Comparison of ENCODE assay signal across 10 cellular contexts in genomic region chr17:49789278-49789578, GRCh38. TPM values are rescaled to one million over a fixed set of nuclear protein-coding genes. Genes with fewer than 3 reads are reported as not detected.
A peak's percentile ranks its signal among the peaks of the same experiment; 100 is the strongest.
DNase-seq lines count a peak whose midpoint lies in the region; ATAC-seq and TF ChIP-seq lines count a peak whose summit lies in the region.
"Had no signal": no experiment of that assay in that cellular context is flagged by ENCODE, and none has a peak within 500 bp of the region (broad histone marks: within the 10 kb centered on the region; RNA-seq: fewer than 3 reads in every experiment).

No MANE protein-coding gene starts in this region.

- H3K4me3 Mint-ChIP-seq in GM23338: peak overlapping the region; percentile 84
- H3K4me3 Mint-ChIP-seq in glutamatergic neuron (ENCODE audit: unreplicated experiment): peak overlapping the region; percentile 84

- H3K27ac Mint-ChIP-seq in GM23338 (peak overlapping the region; percentile 96), glutamatergic neuron (ENCODE audit: unreplicated experiment) (no peak overlapping the region)

- no peak overlapping the region for H2AFZ ChIP-seq in GM23338

- peaks cover 5% of the 10 kb centered on the region for H3K9me3 ChIP-seq in WERI-Rb-1 (ENCODE audit: severe bottlenecking)

- H3K27ac ChIP-seq in GM23338 (ENCODE audit: low read depth): no peak overlapping the region
- no peak overlapping the region for H3K27ac ChIP-seq in WERI-Rb-1

- H3K9me2 ChIP-seq in GM23338 (ENCODE audit: insufficient read depth): no peaks in the 10 kb centered on the region

- no peaks in the 10 kb centered on the region for H3F3A ChIP-seq in GM23338 (replicated peaks; ENCODE audit: low read depth)

- ATAC-seq in GM23338 (no peak), GM18502 (IDR thresholded peaks at IDR 0.05; ENCODE audit: poor library complexity, unreplicated experiment) (no peak), HG03039 (IDR thresholded peaks at IDR 0.05; ENCODE audit: unreplicated experiment) (no peak)

- H3K79me2 ChIP-seq in GM23338 (replicated peaks; ENCODE audit: insufficient read depth): peaks cover 50% of the 10 kb centered on the region

- H3K4me2 ChIP-seq in GM23338: peak overlapping the region; percentile 92

- peaks cover 19% of the 10 kb centered on the region for H3K4me1 Mint-ChIP-seq in GM23338
- peaks cover 25% of the 10 kb centered on the region for H3K4me1 Mint-ChIP-seq in glutamatergic neuron (ENCODE audit: low read depth, unreplicated experiment)

- peaks cover 10% of the 10 kb centered on the region for H3K27me3 Mint-ChIP-seq in GM23338 (ENCODE audit: insufficient read depth, low read depth, poor library complexity)
- peaks cover under 1% of the 10 kb centered on the region for H3K27me3 Mint-ChIP-seq in glutamatergic neuron (ENCODE audit: unreplicated experiment)

- H3K4me1 ChIP-seq in GM23338 (ENCODE audit: insufficient read depth): peaks cover 10% of the 10 kb centered on the region

- peaks cover 26% of the 10 kb centered on the region for H4K20me1 ChIP-seq in GM23338 (replicated peaks; ENCODE audit: insufficient read depth)

- TF ChIP-seq CTCF in GM23338 (conservative IDR thresholded peaks at IDR 0.05; ENCODE audit: low read depth in 2 of 2): no peak
- TF ChIP-seq CTCF in WERI-Rb-1 (IDR thresholded peaks at IDR 0.05; ENCODE audit: low read depth, low read length): no peak
- TF ChIP-seq CTCF in glutamatergic neuron (IDR thresholded peaks at IDR 0.05; ENCODE audit: partially characterized antibody, unreplicated experiment): no peak

- DNase-seq in GM23338 (ENCODE audit: low spot score) (no peak), WERI-Rb-1 (no peak), glutamatergic neuron (no peak), skeletal muscle cell (ENCODE audit: low read depth) (no peak), NCI-H748 (lab: John Stamatoyannopoulos, UW; ENCODE audit: unreplicated experiment) (no peak), NCI-H2227 (lab: John Stamatoyannopoulos, UW; ENCODE audit: unreplicated experiment) (no peak)

- H3K4me3 ChIP-seq in GM23338 (peak overlapping the region; percentile 58), WERI-Rb-1 (ENCODE audit: low read depth, low read length) (peak overlapping the region; percentile 45), skeletal muscle cell (ENCODE audit: low read depth, low read length) (peak overlapping the region; percentile 55)

- H3K9me3 Mint-ChIP-seq in GM23338: no peaks in the 10 kb centered on the region; the same call in 2 of the 3 replicates
- H3K9me3 Mint-ChIP-seq in glutamatergic neuron (ENCODE audit: unreplicated experiment): peaks cover 2% of the 10 kb centered on the region

- H3K36me3 Mint-ChIP-seq in GM23338 (ENCODE audit: low read depth) (peaks cover 41% of the 10 kb centered on the region), glutamatergic neuron (ENCODE audit: unreplicated experiment) (no peaks in the 10 kb centered on the region)

- H3K36me3 ChIP-seq in GM23338 (ENCODE audit: insufficient read depth) (peaks cover 14% of the 10 kb centered on the region; the same call in 1 of the 2 replicates), WERI-Rb-1 (peaks cover 53% of the 10 kb centered on the region)

- peaks cover 19% of the 10 kb centered on the region; the same call in 1 of the 2 replicates for H3K27me3 ChIP-seq in GM23338 (ENCODE audit: insufficient read depth)
- H3K27me3 ChIP-seq in WERI-Rb-1 (ENCODE audit: insufficient read depth, low read depth, severe bottlenecking): no peaks in the 10 kb centered on the region

TF ChIP-seq in GM23338, 12 proteins besides CTCF, POLR2A, EP300 and RAD21 (continues in another document):
- TF ChIP-seq ZNF462 (CRISPR knock-in tag; IDR thresholded peaks at IDR 0.05) (no peak), EZH2phosphoT487 (IDR thresholded peaks at IDR 0.05; ENCODE audit: unreplicated experiment) (no peak), ZNF114 (CRISPR knock-in tag; IDR thresholded peaks at IDR 0.05) (no peak), STAT1 (IDR thresholded peaks at IDR 0.05; ENCODE audit: unreplicated experiment) (no peak), EZH2 (IDR thresholded peaks at IDR 0.05; ENCODE audit: low read depth, unreplicated experiment) (no peak), CREB1 (CRISPR knock-in tag; IDR thresholded peaks at IDR 0.05; ENCODE audit: low read depth) (no peak), POLR2AphosphoS5 (IDR thresholded peaks at IDR 0.05; ENCODE audit: low read depth) (no peak), NANOG (IDR thresholded peaks at IDR 0.05; ENCODE audit: borderline replicate concordance) (no peak), ZNF331 (CRISPR knock-in tag; IDR thresholded peaks at IDR 0.05; ENCODE audit: low read depth) (no peak)

RNA-seq across cellular contexts. Expression of gene KAT7, which starts 0.7 kb away (rescaled TPM):
- total RNA-seq in GM23338 (2014; rRNA removed; shearing (Covaris generic)): 187 and 226 TPM in 2 replicates
- 30.5 and 31.0 TPM in 2 replicates for polyA plus RNA-seq in GM23338 (2016; fragmentation: Nextera tagmentation; extraction: Ambion mirVana)
- total RNA-seq in glutamatergic neuron (ENCODE audit: unreplicated experiment): 65.7 TPM

RNA-seq across cellular contexts. Expression of gene FAM117A, which starts 25.3 kb away (rescaled TPM):
- 21.4 and 46.4 TPM in 2 replicates for total RNA-seq in GM23338 (2014; rRNA removed; shearing (Covaris generic))
- polyA plus RNA-seq in GM23338 (2016; fragmentation: Nextera tagmentation; extraction: Ambion mirVana): 19.8 and 21.3 TPM in 2 replicates
- 11.9 TPM for total RNA-seq in glutamatergic neuron (ENCODE audit: unreplicated experiment)

RNA-seq across cellular contexts. Expression of gene TAC4, which starts 58.6 kb away (rescaled TPM):
- not detected in 2 replicates for total RNA-seq in GM23338 (2014; rRNA removed; shearing (Covaris generic))
- not detected in 2 replicates for polyA plus RNA-seq in GM23338 (2016; fragmentation: Nextera tagmentation; extraction: Ambion mirVana)
- total RNA-seq in glutamatergic neuron (ENCODE audit: unreplicated experiment): not detected
- total RNA-seq: mesenteric fat pad; T-helper 1 cell treated with Interleukin-12 subunit alpha and Interleukin-12 subunit beta and Interleukin-4 antibody, amounts not matched to agents 30 ng/mL and 1 ng/mL, for 36 hours had no signal
